In genomic region chr20:31608256-31608980, GRCh38 we compare ENCODE assay signal across 1 cellular context.
TF ChIP-seq lines count a peak whose summit lies in the region.

No MANE protein-coding gene starts in this region.

TF ChIP-seq in K562, 482 proteins besides CTCF, POLR2A, EP300 and RAD21 (continued from another document and continues in another):
- no peak for TF ChIP-seq E2F5 (CRISPR knock-in tag; IDR thresholded peaks at IDR 0.05)
- no peak for TF ChIP-seq SREBF2 (CRISPR knock-in tag; IDR thresholded peaks at IDR 0.05)
- no peak for TF ChIP-seq MLX (CRISPR knock-in tag; conservative IDR thresholded peaks at IDR 0.05)
- TF ChIP-seq MAFG (tag; conservative IDR thresholded peaks at IDR 0.05), result no peak
- no peak for TF ChIP-seq HINFP (tag; conservative IDR thresholded peaks at IDR 0.05; ENCODE audit: low read depth)
- no peak for TF ChIP-seq POLR2AphosphoS2 (IDR thresholded peaks at IDR 0.05; ENCODE audit: low read length)
- no peak for TF ChIP-seq ZZZ3 (IDR thresholded peaks at IDR 0.05)
- no peak for TF ChIP-seq FOXJ2 (tag; IDR thresholded peaks at IDR 0.05)
- no peak for TF ChIP-seq RAD51 (IDR thresholded peaks at IDR 0.05; ENCODE audit: borderline replicate concordance, low read depth)
- no peak for TF ChIP-seq ZFP91 (CRISPR knock-in tag; IDR thresholded peaks at IDR 0.05)
- TF ChIP-seq TEAD2 (tag; IDR thresholded peaks at IDR 0.05), result no peak
- TF ChIP-seq ZBTB11 (CRISPR knock-in tag; IDR thresholded peaks at IDR 0.05), result peak in 1 of 3 experiments; percentile 32; a peak in 1 of 6 replicates
- TF ChIP-seq ZNF311 (CRISPR knock-in tag; IDR thresholded peaks at IDR 0.05), result no peak
- TF ChIP-seq TFAP4 (CRISPR knock-in tag; IDR thresholded peaks at IDR 0.05; ENCODE audit: borderline replicate concordance), result peak; percentile 92
- no peak for TF ChIP-seq BRCA1 (IDR thresholded peaks at IDR 0.05)
- TF ChIP-seq BRCA1 (CRISPR knock-in tag; IDR thresholded peaks at IDR 0.05), result no peak
- 0 out of 2 replicates have a peak, but pooled peaks have one; percentile 18 for TF ChIP-seq CBX1 (IDR thresholded peaks at IDR 0.05; ENCODE audit: low read depth)
- TF ChIP-seq ATF7 (IDR thresholded peaks at IDR 0.05), result peak; percentile 36; the same call in 1 of the 2 replicates
- TF ChIP-seq ZFP30 (CRISPR knock-in tag; IDR thresholded peaks at IDR 0.05; ENCODE audit: borderline replicate concordance), result no peak
- TF ChIP-seq SPI1 (IDR thresholded peaks at IDR 0.05; ENCODE audit: borderline replicate concordance, low read depth, low read length), result no peak
- no peak for TF ChIP-seq ZSCAN32 (CRISPR knock-in tag; IDR thresholded peaks at IDR 0.05)
- peak; percentile 36 to 50; a peak in 2 of 4 replicates for TF ChIP-seq TBL1XR1 (IDR thresholded peaks at IDR 0.05; ENCODE audit: low read length in 2 of 2)
- no peak for TF ChIP-seq FOXP4 (CRISPR knock-in tag; IDR thresholded peaks at IDR 0.05; ENCODE audit: borderline replicate concordance)
- no peak for TF ChIP-seq TCFL5 (CRISPR knock-in tag; conservative IDR thresholded peaks at IDR 0.05)
- peak; percentile 55 for TF ChIP-seq SAP30 (IDR thresholded peaks at IDR 0.05; ENCODE audit: borderline replicate concordance, insufficient read depth, low read depth, low read length, poor library complexity, severe bottlenecking)
- TF ChIP-seq RBFOX2 (IDR thresholded peaks at IDR 0.05; ENCODE audit: low read depth, low read length), result peak; percentile 70
- no peak for TF ChIP-seq TSHZ1 (CRISPR knock-in tag; IDR thresholded peaks at IDR 0.05)
- no peak for TF ChIP-seq HDAC6 (IDR thresholded peaks at IDR 0.05; ENCODE audit: low read depth, low read length)
- no peak for TF ChIP-seq NEUROD1 (IDR thresholded peaks at IDR 0.05; ENCODE audit: borderline replicate concordance, low read depth, low read length, partially characterized antibody)
- TF ChIP-seq JUNB (CRISPR knock-in tag; conservative IDR thresholded peaks at IDR 0.05), result no peak
- TF ChIP-seq, protein P1, sequence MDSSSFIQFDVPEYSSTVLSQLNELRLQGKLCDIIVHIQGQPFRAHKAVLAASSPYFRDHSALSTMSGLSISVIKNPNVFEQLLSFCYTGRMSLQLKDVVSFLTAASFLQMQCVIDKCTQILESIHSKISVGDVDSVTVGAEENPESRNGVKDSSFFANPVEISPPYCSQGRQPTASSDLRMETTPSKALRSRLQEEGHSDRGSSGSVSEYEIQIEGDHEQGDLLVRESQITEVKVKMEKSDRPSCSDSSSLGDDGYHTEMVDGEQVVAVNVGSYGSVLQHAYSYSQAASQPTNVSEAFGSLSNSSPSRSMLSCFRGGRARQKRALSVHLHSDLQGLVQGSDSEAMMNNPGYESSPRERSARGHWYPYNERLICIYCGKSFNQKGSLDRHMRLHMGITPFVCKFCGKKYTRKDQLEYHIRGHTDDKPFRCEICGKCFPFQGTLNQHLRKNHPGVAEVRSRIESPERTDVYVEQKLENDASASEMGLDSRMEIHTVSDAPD (CRISPR knock-in tag; IDR thresholded peaks at IDR 0.05), result no peak
- TF ChIP-seq SMAD1 (IDR thresholded peaks at IDR 0.05; ENCODE audit: low read depth, low read length, partially characterized antibody), result peak; percentile 46
- no peak for TF ChIP-seq KAT8 (IDR thresholded peaks at IDR 0.05; ENCODE audit: low read depth)
- TF ChIP-seq NONO (IDR thresholded peaks at IDR 0.05; ENCODE audit: low read depth in 2 of 2, low read length in 1 of 2), result no peak
- peak; percentile 37; the same call in 1 of the 2 replicates for TF ChIP-seq NKRF (IDR thresholded peaks at IDR 0.05; ENCODE audit: borderline replicate concordance)
- TF ChIP-seq ZNF41 (CRISPR knock-in tag; conservative IDR thresholded peaks at IDR 0.05), result no peak
- TF ChIP-seq, protein P2, sequence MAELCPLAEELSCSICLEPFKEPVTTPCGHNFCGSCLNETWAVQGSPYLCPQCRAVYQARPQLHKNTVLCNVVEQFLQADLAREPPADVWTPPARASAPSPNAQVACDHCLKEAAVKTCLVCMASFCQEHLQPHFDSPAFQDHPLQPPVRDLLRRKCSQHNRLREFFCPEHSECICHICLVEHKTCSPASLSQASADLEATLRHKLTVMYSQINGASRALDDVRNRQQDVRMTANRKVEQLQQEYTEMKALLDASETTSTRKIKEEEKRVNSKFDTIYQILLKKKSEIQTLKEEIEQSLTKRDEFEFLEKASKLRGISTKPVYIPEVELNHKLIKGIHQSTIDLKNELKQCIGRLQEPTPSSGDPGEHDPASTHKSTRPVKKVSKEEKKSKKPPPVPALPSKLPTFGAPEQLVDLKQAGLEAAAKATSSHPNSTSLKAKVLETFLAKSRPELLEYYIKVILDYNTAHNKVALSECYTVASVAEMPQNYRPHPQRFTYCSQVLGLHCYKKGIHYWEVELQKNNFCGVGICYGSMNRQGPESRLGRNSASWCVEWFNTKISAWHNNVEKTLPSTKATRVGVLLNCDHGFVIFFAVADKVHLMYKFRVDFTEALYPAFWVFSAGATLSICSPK (IDR thresholded peaks at IDR 0.05; ENCODE audit: borderline replicate concordance), result no peak
- no peak for TF ChIP-seq STAT5A (IDR thresholded peaks at IDR 0.05; ENCODE audit: borderline replicate concordance, low read length)
- TF ChIP-seq NCOR1 (IDR thresholded peaks at IDR 0.05), result peak; percentile 84
